Comparison of ENCODE assay signal across 1 cellular context in genomic region chr20:402496-402885, GRCh38.
TF ChIP-seq lines count a peak whose summit lies in the region.

No MANE protein-coding gene starts in this region.

TF ChIP-seq in K562, 482 proteins besides CTCF, POLR2A, EP300 and RAD21:
- TF ChIP-seq IRF9 (tag; IDR thresholded peaks at IDR 0.05) (no peak), ZSCAN29 (IDR thresholded peaks at IDR 0.05) (no peak), DMBX1 (CRISPR knock-in tag; IDR thresholded peaks at IDR 0.05; ENCODE audit: borderline replicate concordance) (0 out of 2 replicates have a peak, but pooled peaks have one; percentile 2), TEAD2 (tag; IDR thresholded peaks at IDR 0.05) (no peak), TCFL5 (CRISPR knock-in tag; conservative IDR thresholded peaks at IDR 0.05) (no peak)
